Comparison of ENCODE assay signal across 8 cellular contexts in genomic region chr6:2999621-3000455, GRCh38. TPM values are rescaled to one million over a fixed set of nuclear protein-coding genes. Genes with fewer than 3 reads are reported as not detected.
A peak's percentile ranks its signal among the peaks of the same experiment; 100 is the strongest.
DNase-seq lines count a peak whose midpoint lies in the region; ATAC-seq and TF ChIP-seq lines count a peak whose summit lies in the region.

A gene with protein sequence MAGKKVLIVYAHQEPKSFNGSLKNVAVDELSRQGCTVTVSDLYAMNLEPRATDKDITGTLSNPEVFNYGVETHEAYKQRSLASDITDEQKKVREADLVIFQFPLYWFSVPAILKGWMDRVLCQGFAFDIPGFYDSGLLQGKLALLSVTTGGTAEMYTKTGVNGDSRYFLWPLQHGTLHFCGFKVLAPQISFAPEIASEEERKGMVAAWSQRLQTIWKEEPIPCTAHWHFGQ (plus strand): TSS chr6:2999894. CDS start chr6:3006553, 6,659 bp downstream.

- no peaks in the 10 kb centered on the region for H3K9me2 ChIP-seq in Karpas-422 (replicated peaks; ENCODE audit: insufficient read depth, low read length)

- peaks cover 4% of the 10 kb centered on the region for H3K27me3 Mint-ChIP-seq in neural progenitor cell (ENCODE audit: insufficient read depth, low read depth)

- H3K79me2 ChIP-seq in Karpas-422 (ENCODE audit: low read length), result no peaks in the 10 kb centered on the region
- no peaks in the 10 kb centered on the region for H3K79me2 ChIP-seq in neural progenitor cell (ENCODE audit: low read depth)

- no peak within 1 kb of the TSS for H3K27ac ChIP-seq in Karpas-422 (ENCODE audit: low read length)
- peak within 1 kb of the TSS; percentile 39 for H3K27ac ChIP-seq in SJCRH30
- no peak within 1 kb of the TSS for H3K27ac ChIP-seq in neural progenitor cell
- peak within 1 kb of the TSS; percentile 67 for H3K27ac ChIP-seq in stomach smooth muscle (ENCODE audit: low read length)

- H3F3A ChIP-seq in neural progenitor cell (ENCODE audit: low read depth), result peaks cover 10% of the 10 kb centered on the region

- H3K4me1 Mint-ChIP-seq in neural progenitor cell, result peaks cover 31% of the 10 kb centered on the region

- TF ChIP-seq CTCF in foreskin fibroblast (IDR thresholded peaks at IDR 0.05; ENCODE audit: low read depth, low read length), result no peak
- TF ChIP-seq CTCF in neural progenitor cell (IDR thresholded peaks at IDR 0.05), result no peak

- peaks cover 8% of the 10 kb centered on the region for H3K36me3 Mint-ChIP-seq in neural progenitor cell

- H3K27me3 ChIP-seq in Karpas-422 (ENCODE audit: low read length) (no peaks in the 10 kb centered on the region), SJCRH30 (no peaks in the 10 kb centered on the region), neural progenitor cell (peaks cover 25% of the 10 kb centered on the region), stomach smooth muscle (ENCODE audit: control insufficient read depth in 1 of 2, insufficient read depth in 2 of 2, low read length in 2 of 2) (no peaks in the 10 kb centered on the region)

- H3K4me2 ChIP-seq in Karpas-422 (ENCODE audit: low read depth, low read length, poor library complexity, severe bottlenecking) (peak within 1 kb of the TSS; percentile 80), neural progenitor cell (peak within 1 kb of the TSS; percentile 94)

- H3K4me1 ChIP-seq in Karpas-422 (ENCODE audit: low read length), result peaks cover 26% of the 10 kb centered on the region
- H3K4me1 ChIP-seq in SJCRH30, result peaks cover 2% of the 10 kb centered on the region; the same call in 1 of the 2 replicates
- peaks cover 12% of the 10 kb centered on the region for H3K4me1 ChIP-seq in neural progenitor cell
- H3K4me1 ChIP-seq in stomach smooth muscle (ENCODE audit: control insufficient read depth, insufficient read depth, low read length), result peaks cover 17% of the 10 kb centered on the region

- H3K36me3 ChIP-seq in Karpas-422 (ENCODE audit: insufficient read depth, low read length) (no peaks in the 10 kb centered on the region), SJCRH30 (no peaks in the 10 kb centered on the region), neural progenitor cell (no peaks in the 10 kb centered on the region), stomach smooth muscle (ENCODE audit: control insufficient read depth in 2 of 2, insufficient read depth in 2 of 2, low read length in 2 of 2) (peaks cover 6% of the 10 kb centered on the region in 2 donors)

- H3K9me3 Mint-ChIP-seq in neural progenitor cell, result no peaks in the 10 kb centered on the region

- peak; percentile 69 for ATAC-seq in GM21786 (IDR thresholded peaks at IDR 0.05; ENCODE audit: unreplicated experiment)

- H3K9me3 ChIP-seq in Karpas-422 (ENCODE audit: low read length), result no peaks in the 10 kb centered on the region
- no peaks in the 10 kb centered on the region for H3K9me3 ChIP-seq in SJCRH30 (replicated peaks)
- H3K9me3 ChIP-seq in neural progenitor cell (ENCODE audit: low read depth), result no peaks in the 10 kb centered on the region
- H3K9me3 ChIP-seq in stomach smooth muscle (ENCODE audit: control insufficient read depth in 2 of 2, low read length in 2 of 2), result no peaks in the 10 kb centered on the region

- H3K4me3 ChIP-seq in Karpas-422 (ENCODE audit: low read length), result peak within 1 kb of the TSS; percentile 96
- H3K4me3 ChIP-seq in SJCRH30, result peak within 1 kb of the TSS; percentile 96
- peak within 1 kb of the TSS; percentile 75 to 94 for H3K4me3 ChIP-seq in foreskin fibroblast (ENCODE audit: low read depth in 1 of 2, low read length in 2 of 2)
- H3K4me3 ChIP-seq in neural progenitor cell, result peak within 1 kb of the TSS; percentile 79
- peak within 1 kb of the TSS; percentile 94 to 97 for H3K4me3 ChIP-seq in stomach smooth muscle (ENCODE audit: low read length in 2 of 2)

- DNase-seq in Daoy (ENCODE audit: low read depth), result peak; percentile 95
- DNase-seq in Karpas-422, result peak; percentile 94
- DNase-seq in SJCRH30, result peak; percentile 85 to 88
- peak; percentile 91 for DNase-seq in activated gamma-delta T cell treated with Interleukin-2 at 50 U/mL for 16 hours
- DNase-seq in foreskin fibroblast, result peak; percentile 78 to 94
- peak; percentile 97 for DNase-seq in neural progenitor cell (ENCODE audit: low spot score)

- peak within 1 kb of the TSS; percentile 91 for H3K4me3 Mint-ChIP-seq in neural progenitor cell

- peak within 1 kb of the TSS; percentile 85 for H3K9ac ChIP-seq in Karpas-422 (ENCODE audit: low read length)
- no peak within 1 kb of the TSS for H3K9ac ChIP-seq in neural progenitor cell
- peak within 1 kb of the TSS; percentile 91 to 93 for H3K9ac ChIP-seq in stomach smooth muscle (ENCODE audit: low read length in 2 of 2)

- H2AFZ ChIP-seq in Karpas-422 (ENCODE audit: low read length) (peak within 1 kb of the TSS; percentile 97), neural progenitor cell (replicated peaks) (peak within 1 kb of the TSS; percentile 98)

- H3K27ac Mint-ChIP-seq in neural progenitor cell, result peak within 1 kb of the TSS; percentile 87

- H4K20me1 ChIP-seq in Karpas-422 (ENCODE audit: insufficient read depth, low read depth, low read length) (no peaks in the 10 kb centered on the region), neural progenitor cell (ENCODE audit: low read depth) (no peaks in the 10 kb centered on the region)

RNA-seq across cellular contexts. Expression of the gene that starts here (rescaled TPM):
- 8.5 and 17.5 TPM in 2 replicates for total RNA-seq in Daoy (2014; rRNA removed; shearing (Covaris generic))
- total RNA-seq in Karpas-422 (2014; rRNA removed; shearing (Covaris generic); ENCODE audit: low replicate concordance), result 5.5 and 9.1 TPM in 2 replicates
- total RNA-seq in SJCRH30 (2014; rRNA removed; shearing (Covaris generic)), result 15.4 and 17.5 TPM in 2 replicates
- total RNA-seq in neural progenitor cell (ENCODE audit: low replicate concordance), result 17.2 and 19.5 TPM in 2 replicates

Comparison
In these comparisons a context has a peak if more than half of its experiments do, and no peak if none do; other contexts are left out.
1. H3K27ac ChIP-seq: peak in SJCRH30 (single experiment) and stomach smooth muscle (single experiment); none in Karpas-422 (single experiment) and neural progenitor cell (single experiment).
2. Peak in every context shown above with its lines, with median percentiles within 50 percentile points of each other: DNase-seq and H3K4me3 ChIP-seq.